Comparison of ENCODE assay signal across 1 cellular context in genomic region chr12:96194572-96194889, GRCh38.
TF ChIP-seq lines count a peak whose summit lies in the region.

No MANE protein-coding gene starts in this region.

TF ChIP-seq in HepG2, 621 proteins besides CTCF, POLR2A, EP300 and RAD21 (continued from another document):
- TF ChIP-seq ZNF550 (CRISPR knock-in tag; IDR thresholded peaks at IDR 0.05; ENCODE audit: borderline replicate concordance) (no peak), ZFP36 (IDR thresholded peaks at IDR 0.05; ENCODE audit: borderline replicate concordance, low read depth, low read length, partially characterized antibody) (no peak), MLXIP (CRISPR knock-in tag; IDR thresholded peaks at IDR 0.05; ENCODE audit: borderline replicate concordance) (no peak), ATF7 (IDR thresholded peaks at IDR 0.05) (no peak), ATF7 (CRISPR knock-in tag; IDR thresholded peaks at IDR 0.05) (no peak), TRIM22 (IDR thresholded peaks at IDR 0.05) (no peak), ZNF616 (CRISPR knock-in tag; IDR thresholded peaks at IDR 0.05; ENCODE audit: low read depth) (no peak), MATR3 (CRISPR knock-in tag; IDR thresholded peaks at IDR 0.05) (no peak), ZNF121 (CRISPR knock-in tag; IDR thresholded peaks at IDR 0.05) (no peak), RXRA (CRISPR knock-in tag; IDR thresholded peaks at IDR 0.05) (no peak), ZHX2 (IDR thresholded peaks at IDR 0.05; ENCODE audit: low read depth) (no peak), ZHX2 (CRISPR knock-in tag; IDR thresholded peaks at IDR 0.05; ENCODE audit: borderline replicate concordance) (no peak), ZNF749 (CRISPR knock-in tag; IDR thresholded peaks at IDR 0.05; ENCODE audit: borderline replicate concordance) (no peak), ZNF607 (CRISPR knock-in tag; IDR thresholded peaks at IDR 0.05; ENCODE audit: borderline replicate concordance) (no peak), ZNF704 (CRISPR knock-in tag; IDR thresholded peaks at IDR 0.05; ENCODE audit: borderline replicate concordance) (no peak)
TF ChIP-seq in HepG2: peak in this region for 0.
